ENCODE assay signal across 29 cellular contexts in the genomic region with DNA sequence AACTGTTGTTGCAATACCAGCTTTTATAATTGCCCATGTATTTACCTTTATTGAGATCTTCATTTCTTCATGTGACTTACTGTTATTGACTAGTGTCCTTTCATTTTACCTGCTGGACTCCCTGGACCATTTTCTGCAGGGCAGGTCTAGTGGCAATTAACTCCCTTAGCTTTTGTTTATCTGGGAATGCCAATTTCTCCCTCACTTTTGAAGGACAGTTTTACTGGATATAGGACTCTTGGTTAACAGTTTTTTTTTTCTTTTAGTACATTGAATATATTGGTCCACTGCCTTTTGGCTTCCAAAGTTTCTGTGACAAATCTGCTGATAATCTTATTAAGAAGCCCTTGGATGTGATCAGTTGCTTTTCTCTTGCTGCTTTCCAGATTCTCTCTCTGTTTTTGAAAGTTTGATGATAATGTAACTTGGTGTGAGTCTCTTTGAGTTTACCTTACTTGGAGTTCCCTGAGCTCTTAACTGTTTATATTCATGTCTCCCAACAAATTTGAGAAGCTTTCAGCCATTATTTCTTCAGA.
"Had no signal": no experiment of that assay in that cellular context is flagged by ENCODE, and none has a peak within 500 bp of the region (broad histone marks: within the 10 kb centered on the region; RNA-seq: fewer than 3 reads in every experiment).

No MANE protein-coding gene starts in this region.

- H3K9me3 ChIP-seq: gastrocnemius medialis had no signal

- H3K4me1 ChIP-seq: foreskin keratinocyte, gastrocnemius medialis had no signal

- H3K27ac Mint-ChIP-seq: activated CD4-positive, alpha-beta memory T cell treated with anti-CD3 and anti-CD28 coated beads, Interleukin-2, amount 10 ng/mL, durations not matched to agents 7 days and 5 days; activated CD4-positive, alpha-beta T cell treated with anti-CD3 and anti-CD28 coated beads, Interleukin-2, amount 10 ng/mL, durations not matched to agents 7 days and 5 days; activated naive CD4-positive, alpha-beta T cell treated with anti-CD3 and anti-CD28 coated beads, Interleukin-2, amount 10 ng/mL, durations not matched to agents 7 days and 5 days; activated naive CD4-positive, alpha-beta T cell treated with anti-CD3 and anti-CD28 coated beads, Interleukin-2, amount 50 U/mL, for 72 hours; activated naive CD8-positive, alpha-beta T cell treated with anti-CD3 and anti-CD28 coated beads, Interleukin-2, amount 10 ng/mL, durations not matched to agents 7 days and 5 days; activated T-cell treated with anti-CD3 and anti-CD28 coated beads, Interleukin-2, amount 50 U/mL, for 24 hours; activated T-cell treated with anti-CD3 and anti-CD28 coated beads, Interleukin-2, amount 50 U/mL, for 72 hours; dendritic cell treated with granulocyte-macrophage colony-stimulating factor and Interleukin-4, amounts not matched to agents 40 ng/mL and 50 ng/mL, for 4 days; WTC11 had no signal

- DNase-seq: activated CD4-positive, alpha-beta memory T cell treated with anti-CD3 and anti-CD28 coated beads, Interleukin-2, amount 10 ng/mL, durations not matched to agents 7 days and 5 days; activated CD4-positive, alpha-beta T cell treated with anti-CD3 and anti-CD28 coated beads for 1 hour; activated CD4-positive, alpha-beta T cell treated with anti-CD3 and anti-CD28 coated beads for 4 hours; activated CD4-positive, alpha-beta T cell treated with anti-CD3 and anti-CD28 coated beads, Interleukin-2, amount 10 ng/mL, durations not matched to agents 7 days and 5 days; activated CD4-positive, alpha-beta T cell treated with anti-CD3 and anti-CD28 coated beads, Interleukin-2, amount 50 U/mL, for 4 hours; activated CD8-positive, alpha-beta memory T cell treated with anti-CD3 and anti-CD28 coated beads, Interleukin-2, amount 50 U/mL, for 48 hours; activated gamma-delta T cell; activated naive CD4-positive, alpha-beta T cell; activated naive CD4-positive, alpha-beta T cell treated with anti-CD3 and anti-CD28 coated beads, Interleukin-2, amount 10 ng/mL, durations not matched to agents 7 days and 5 days; activated naive CD8-positive, alpha-beta T cell treated with anti-CD3 and anti-CD28 coated beads, Interleukin-2, amount 10 ng/mL, durations not matched to agents 7 days and 5 days; activated T-cell treated with anti-CD3 and anti-CD28 coated beads for 4 hours; activated T-cell treated with anti-CD3 and anti-CD28 coated beads, Interleukin-2, amount 50 U/mL, for 24 hours; activated T-cell treated with anti-CD3 and anti-CD28 coated beads, Interleukin-2, amount 50 U/mL, for 72 hours; brain microvascular endothelial cell; effector memory CD4-positive, alpha-beta T cell; erythroblast; foreskin keratinocyte; gastrocnemius medialis; glutamatergic neuron had no signal

- H3K9me3 Mint-ChIP-seq: activated CD4-positive, alpha-beta memory T cell treated with anti-CD3 and anti-CD28 coated beads, Interleukin-2, amount 10 ng/mL, durations not matched to agents 7 days and 5 days; activated naive CD4-positive, alpha-beta T cell treated with anti-CD3 and anti-CD28 coated beads, Interleukin-2, amount 10 ng/mL, durations not matched to agents 7 days and 5 days; activated naive CD8-positive, alpha-beta T cell treated with anti-CD3 and anti-CD28 coated beads, Interleukin-2, amount 10 ng/mL, durations not matched to agents 7 days and 5 days; central memory CD8-positive, alpha-beta T cell had no signal

- H3K4me3 Mint-ChIP-seq: activated CD4-positive, alpha-beta memory T cell treated with anti-CD3 and anti-CD28 coated beads, Interleukin-2, amount 10 ng/mL, durations not matched to agents 7 days and 5 days; activated CD4-positive, alpha-beta T cell treated with anti-CD3 and anti-CD28 coated beads, Interleukin-2, amount 10 ng/mL, durations not matched to agents 7 days and 5 days; activated naive CD4-positive, alpha-beta T cell treated with anti-CD3 and anti-CD28 coated beads, Interleukin-2, amount 10 ng/mL, durations not matched to agents 7 days and 5 days; activated naive CD8-positive, alpha-beta T cell treated with anti-CD3 and anti-CD28 coated beads, Interleukin-2, amount 10 ng/mL, durations not matched to agents 7 days and 5 days; activated T-cell treated with anti-CD3 and anti-CD28 coated beads, Interleukin-2, amount 50 U/mL, for 24 hours; activated T-cell treated with anti-CD3 and anti-CD28 coated beads, Interleukin-2, amount 50 U/mL, for 72 hours; central memory CD8-positive, alpha-beta T cell; dendritic cell treated with granulocyte-macrophage colony-stimulating factor and Interleukin-4, amounts not matched to agents 40 ng/mL and 50 ng/mL, for 4 days; WTC11 had no signal

- H3K4me1 Mint-ChIP-seq: activated CD4-positive, alpha-beta memory T cell treated with anti-CD3 and anti-CD28 coated beads, Interleukin-2, amount 10 ng/mL, durations not matched to agents 7 days and 5 days; activated CD4-positive, alpha-beta T cell treated with anti-CD3 and anti-CD28 coated beads, Interleukin-2, amount 10 ng/mL, durations not matched to agents 7 days and 5 days; activated naive CD4-positive, alpha-beta T cell treated with anti-CD3 and anti-CD28 coated beads, Interleukin-2, amount 10 ng/mL, durations not matched to agents 7 days and 5 days; activated naive CD8-positive, alpha-beta T cell treated with anti-CD3 and anti-CD28 coated beads, Interleukin-2, amount 10 ng/mL, durations not matched to agents 7 days and 5 days; central memory CD8-positive, alpha-beta T cell had no signal

- H3K27ac ChIP-seq: ascending aorta, dorsolateral prefrontal cortex, esophagus muscularis mucosa, foreskin keratinocyte, gastrocnemius medialis, heart left ventricle, VCaP had no signal

- H3K27me3 ChIP-seq: ascending aorta, brain microvascular endothelial cell, foreskin keratinocyte, heart left ventricle had no signal

- H3K36me3 ChIP-seq: gastrocnemius medialis had no signal

- H3K4me3 ChIP-seq: ascending aorta, coronary artery, dorsolateral prefrontal cortex, esophagus muscularis mucosa, gastrocnemius medialis, heart left ventricle had no signal

- ATAC-seq: activated naive CD4-positive, alpha-beta T cell treated with anti-CD3 and anti-CD28 coated beads, Interleukin-2, amount 50 U/mL, for 72 hours; activated T-cell treated with anti-CD3 and anti-CD28 coated beads, Interleukin-2, amount 50 U/mL, for 72 hours; foreskin keratinocyte; gastrocnemius medialis; heart left ventricle; WTC11 had no signal

- H3K36me3 Mint-ChIP-seq: activated naive CD4-positive, alpha-beta T cell treated with anti-CD3 and anti-CD28 coated beads, Interleukin-2, amount 10 ng/mL, durations not matched to agents 7 days and 5 days; activated naive CD8-positive, alpha-beta T cell treated with anti-CD3 and anti-CD28 coated beads, Interleukin-2, amount 10 ng/mL, durations not matched to agents 7 days and 5 days had no signal
